1 cellular context compared by ENCODE assay signal in the genomic region with DNA sequence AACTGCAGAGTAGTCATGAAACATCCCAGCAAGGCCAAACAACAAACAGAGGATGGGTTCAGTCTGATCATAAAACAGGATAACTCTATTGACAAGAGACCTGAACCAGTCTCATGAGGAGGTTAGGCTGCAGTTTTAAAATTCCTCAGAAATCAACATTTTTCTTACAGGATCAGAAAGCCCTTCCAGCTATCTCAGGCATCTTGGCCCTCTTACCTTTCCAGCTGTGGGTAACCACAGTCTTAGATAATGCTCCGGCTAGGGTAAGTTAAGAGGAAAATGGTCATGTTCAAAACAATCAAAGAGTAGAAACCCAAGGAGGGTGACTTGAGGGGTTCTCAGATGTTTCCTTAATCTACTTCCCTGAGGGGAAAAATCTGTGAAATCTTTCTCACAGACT.
TF ChIP-seq lines count a peak whose summit lies in the region.

No MANE protein-coding gene starts in this region.

TF ChIP-seq in IMR-90, 13 proteins besides CTCF, POLR2A, EP300 and RAD21 (continued from another document):
- TF ChIP-seq ELK1 (IDR thresholded peaks at IDR 0.05; ENCODE audit: borderline replicate concordance, low read depth, low read length) (no peak), RCOR1 (IDR thresholded peaks at IDR 0.05; ENCODE audit: insufficient replicate concordance, low read length) (no peak), MAFK (IDR thresholded peaks at IDR 0.05; ENCODE audit: low read depth, low read length) (no peak), MAZ (IDR thresholded peaks at IDR 0.05; ENCODE audit: borderline replicate concordance, low read depth, low read length) (no peak), CEBPB (IDR thresholded peaks at IDR 0.05; ENCODE audit: low read depth, low read length) (no peak), NFE2L2 (IDR thresholded peaks at IDR 0.05; ENCODE audit: low read depth, low read length) (no peak), FOS (IDR thresholded peaks at IDR 0.05; ENCODE audit: low read depth, low read length) (no peak), CHD1 (IDR thresholded peaks at IDR 0.05; ENCODE audit: low read depth, low read length) (no peak)
- TF ChIP-seq, protein P1, sequence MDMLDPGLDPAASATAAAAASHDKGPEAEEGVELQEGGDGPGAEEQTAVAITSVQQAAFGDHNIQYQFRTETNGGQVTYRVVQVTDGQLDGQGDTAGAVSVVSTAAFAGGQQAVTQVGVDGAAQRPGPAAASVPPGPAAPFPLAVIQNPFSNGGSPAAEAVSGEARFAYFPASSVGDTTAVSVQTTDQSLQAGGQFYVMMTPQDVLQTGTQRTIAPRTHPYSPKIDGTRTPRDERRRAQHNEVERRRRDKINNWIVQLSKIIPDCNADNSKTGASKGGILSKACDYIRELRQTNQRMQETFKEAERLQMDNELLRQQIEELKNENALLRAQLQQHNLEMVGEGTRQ (IDR thresholded peaks at IDR 0.05; ENCODE audit: low read depth, low read length): no peak
